In the genomic region with DNA sequence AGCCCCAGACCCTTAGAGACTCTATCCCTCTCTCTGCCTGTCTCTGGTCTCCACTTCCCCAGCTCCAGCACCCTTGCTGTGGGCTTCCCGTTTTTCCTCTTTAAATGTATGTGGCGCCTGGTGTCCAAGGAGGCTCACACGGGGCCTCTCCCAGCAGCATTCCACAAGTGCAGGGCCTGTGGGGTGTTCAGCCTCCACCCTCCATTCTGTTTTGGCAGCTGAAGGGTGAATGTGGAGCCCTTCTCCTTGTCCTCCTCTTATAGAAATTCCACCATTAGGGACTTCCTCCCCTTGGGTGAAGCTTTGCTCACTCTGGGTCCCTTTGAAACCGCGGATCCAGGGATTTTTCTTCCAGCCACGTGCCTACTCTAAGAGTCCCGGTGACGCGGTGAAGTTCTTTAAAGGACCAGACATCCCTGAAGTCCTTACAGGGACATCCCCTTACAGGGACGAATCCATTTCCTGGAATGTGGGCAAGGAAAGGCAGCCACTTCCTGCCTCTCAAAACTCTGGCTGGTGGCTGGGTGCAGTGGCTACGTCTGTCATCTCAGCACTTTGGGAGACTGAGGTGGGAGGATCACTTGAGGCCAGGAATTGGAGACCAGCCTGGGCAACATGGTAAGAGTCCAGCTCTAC, we compare ENCODE assay signal across 1 cellular context.
TF ChIP-seq lines count a peak whose summit lies in the region.

No MANE protein-coding gene starts in this region.

TF ChIP-seq in HepG2, 621 proteins besides CTCF, POLR2A, EP300 and RAD21:
- TF ChIP-seq, protein P1, sequence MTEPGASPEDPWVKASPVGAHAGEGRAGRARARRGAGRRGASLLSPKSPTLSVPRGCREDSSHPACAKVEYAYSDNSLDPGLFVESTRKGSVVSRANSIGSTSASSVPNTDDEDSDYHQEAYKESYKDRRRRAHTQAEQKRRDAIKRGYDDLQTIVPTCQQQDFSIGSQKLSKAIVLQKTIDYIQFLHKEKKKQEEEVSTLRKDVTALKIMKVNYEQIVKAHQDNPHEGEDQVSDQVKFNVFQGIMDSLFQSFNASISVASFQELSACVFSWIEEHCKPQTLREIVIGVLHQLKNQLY (CRISPR knock-in tag; IDR thresholded peaks at IDR 0.05), result no peak
- TF ChIP-seq, protein P2, sequence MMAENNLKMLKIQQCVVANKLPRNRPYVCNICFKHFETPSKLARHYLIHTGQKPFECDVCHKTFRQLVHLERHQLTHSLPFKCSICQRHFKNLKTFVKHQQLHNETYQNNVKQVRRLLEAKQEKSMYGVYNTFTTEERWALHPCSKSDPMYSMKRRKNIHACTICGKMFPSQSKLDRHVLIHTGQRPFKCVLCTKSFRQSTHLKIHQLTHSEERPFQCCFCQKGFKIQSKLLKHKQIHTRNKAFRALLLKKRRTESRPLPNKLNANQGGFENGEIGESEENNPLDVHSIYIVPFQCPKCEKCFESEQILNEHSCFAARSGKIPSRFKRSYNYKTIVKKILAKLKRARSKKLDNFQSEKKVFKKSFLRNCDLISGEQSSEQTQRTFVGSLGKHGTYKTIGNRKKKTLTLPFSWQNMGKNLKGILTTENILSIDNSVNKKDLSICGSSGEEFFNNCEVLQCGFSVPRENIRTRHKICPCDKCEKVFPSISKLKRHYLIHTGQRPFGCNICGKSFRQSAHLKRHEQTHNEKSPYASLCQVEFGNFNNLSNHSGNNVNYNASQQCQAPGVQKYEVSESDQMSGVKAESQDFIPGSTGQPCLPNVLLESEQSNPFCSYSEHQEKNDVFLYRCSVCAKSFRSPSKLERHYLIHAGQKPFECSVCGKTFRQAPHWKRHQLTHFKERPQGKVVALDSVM (CRISPR knock-in tag; IDR thresholded peaks at IDR 0.05), result 0 out of 2 replicates have a peak, but pooled peaks have one; percentile 13
